13 cellular contexts compared by ENCODE assay signal in the genomic region with DNA sequence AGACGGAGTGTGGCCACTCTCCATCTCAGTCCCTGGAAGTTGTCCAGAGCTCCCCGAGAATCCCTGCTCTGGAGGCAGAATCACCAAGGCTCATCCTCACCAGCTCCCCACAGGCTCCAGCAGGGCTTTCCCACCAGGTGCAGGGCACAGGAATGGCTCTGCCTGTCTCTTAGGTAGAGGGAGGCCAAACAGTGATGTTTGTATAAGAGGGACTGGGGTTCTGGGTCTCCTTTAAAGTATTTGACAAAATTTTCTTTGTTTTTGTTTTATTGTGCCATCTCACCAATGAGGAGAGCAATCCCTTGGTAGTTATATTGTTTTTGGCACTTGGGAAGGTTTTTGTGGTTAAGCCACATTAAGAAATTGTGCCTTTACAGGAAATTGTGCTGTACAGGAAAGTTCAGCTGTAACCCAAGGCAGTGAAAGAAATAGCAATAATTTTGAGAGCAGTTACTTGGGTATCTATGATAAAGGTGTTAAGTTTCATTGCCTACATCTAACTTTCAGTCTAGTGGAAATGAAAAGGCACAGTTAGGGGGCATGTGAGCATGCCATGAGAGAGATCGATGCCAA.
DNase-seq lines count a peak whose midpoint lies in the region; ATAC-seq and TF ChIP-seq lines count a peak whose summit lies in the region.
"Had no signal": no experiment of that assay in that cellular context is flagged by ENCODE, and none has a peak within 500 bp of the region (broad histone marks: within the 10 kb centered on the region; RNA-seq: fewer than 3 reads in every experiment).

No MANE protein-coding gene starts in this region.

- peak overlapping the region; percentile 53 for H3K27ac ChIP-seq in CD4-positive, alpha-beta T cell (ENCODE audit: low read depth, low read length)
- no peak overlapping the region for H3K27ac ChIP-seq in tibial artery
- H3K27ac ChIP-seq: psoas muscle had no signal

- POLR2A ChIA-PET in CD4-positive, alpha-beta T cell (lab: Charles Lee), result interaction anchor here (1.4 to 2.3 kb wide), 3 partner anchors 14 to 336 kb away, joined by 3 to 13 read pairs (median 3); no protein-coding TSS in a partner anchor

- no peaks in the 10 kb centered on the region for H3K9me3 ChIP-seq in CD4-positive, alpha-beta T cell (ENCODE audit: control insufficient read depth, low read length)
- no peaks in the 10 kb centered on the region for H3K9me3 ChIP-seq in tibial artery
- H3K9me3 ChIP-seq: HAP-1, psoas muscle had no signal

- no peaks in the 10 kb centered on the region for H3K9me3 Mint-ChIP-seq in CD4-positive, alpha-beta T cell
- H3K9me3 Mint-ChIP-seq in activated T-helper 2 cell treated with anti-CD3 and anti-CD28 coated beads, Interferon-gamma antibody, Interleukin-2, Interleukin-4, amounts not matched to agents 10 μg/mL and 5 μg/mL and 100 μg/mL, durations not matched to agents 14 hours and 24 hours and 36 hours, result no peaks in the 10 kb centered on the region

- H3K4me1 ChIP-seq in tibial artery, result peaks cover 0 to 4% (median 0%) of the 10 kb centered on the region in 4 donors
- H3K4me1 ChIP-seq: HAP-1 had no signal

- intact Hi-C loops in CD4-positive, alpha-beta T cell (cut with DNase I, micrococcal nuclease), result loop anchor here in 1 of 2 experiments (2.0 kb wide), 1 partner anchor 14 kb away; no protein-coding TSS in a partner anchor
- intact Hi-C loops in activated T-helper 2 cell treated with anti-CD3 and anti-CD28 coated beads, Interferon-gamma antibody, Interleukin-2, Interleukin-4, amounts not matched to agents 10 μg/mL and 5 μg/mL and 100 μg/mL, durations not matched to agents 14 hours and 24 hours and 36 hours (cut with micrococcal nuclease), result no loop called here
- intact Hi-C loops in tibial artery (cut with DNase I; ENCODE audit: low total_unique reads), result no loop called here

- no peaks in the 10 kb centered on the region for H3K27me3 ChIP-seq in CD4-positive, alpha-beta T cell (ENCODE audit: control insufficient read depth, insufficient read depth, low read length)
- no peaks in the 10 kb centered on the region for H3K27me3 ChIP-seq in tibial artery

- DNase-seq in CD4-positive, alpha-beta T cell, result no peak
- DNase-seq in H4 (ENCODE audit: low spot score), result peak; percentile 50
- DNase-seq in activated T-helper 2 cell treated with anti-CD3 and anti-CD28 coated beads, Interferon-gamma antibody, Interleukin-2, Interleukin-4, amounts not matched to agents 10 μg/mL and 5 μg/mL and 100 μg/mL, durations not matched to agents 14 hours and 24 hours and 36 hours (ENCODE audit: low spot score), result no peak
- peak; percentile 51 for DNase-seq in myocyte (ENCODE audit: low read depth)
- DNase-seq in putamen (ENCODE audit: low spot score), result no peak
- DNase-seq in NCI-H1436 (lab: John Stamatoyannopoulos, UW), result no peak
- DNase-seq in tibial artery, result no peak
- DNase-seq: DMS153; NCI-H2029 treated with DMSO at 0.1 percent for 48 hours; NK-92 treated with Interleukin-12 subunit alpha and Interleukin-12 subunit beta, amount 100 ng/mL, for 24 hours; psoas muscle; stimulated activated CD4-positive, alpha-beta T cell treated with anti-CD3 and anti-CD28 coated beads, Interleukin-4, amount 100 ng/mL, for 24 hours had no signal

- TF ChIP-seq CTCF in CD4-positive, alpha-beta T cell (IDR thresholded peaks at IDR 0.05), result no peak
- no peak for TF ChIP-seq CTCF in tibial artery (IDR thresholded peaks at IDR 0.05)

- H3K4me3 Mint-ChIP-seq in CD4-positive, alpha-beta T cell, result peak overlapping the region; percentile 76
- no peak overlapping the region for H3K4me3 Mint-ChIP-seq in activated T-helper 2 cell treated with anti-CD3 and anti-CD28 coated beads, Interferon-gamma antibody, Interleukin-2, Interleukin-4, amounts not matched to agents 10 μg/mL and 5 μg/mL and 100 μg/mL, durations not matched to agents 14 hours and 24 hours and 36 hours (ENCODE audit: low read depth)

- no peaks in the 10 kb centered on the region for H3K27me3 Mint-ChIP-seq in CD4-positive, alpha-beta T cell
- H3K27me3 Mint-ChIP-seq in activated T-helper 2 cell treated with anti-CD3 and anti-CD28 coated beads, Interferon-gamma antibody, Interleukin-2, Interleukin-4, amounts not matched to agents 10 μg/mL and 5 μg/mL and 100 μg/mL, durations not matched to agents 14 hours and 24 hours and 36 hours (ENCODE audit: low read depth), result no peaks in the 10 kb centered on the region

- ATAC-seq in CD4-positive, alpha-beta T cell (ENCODE audit: poor library complexity), result peak; percentile 43
- ATAC-seq: psoas muscle had no signal

- H3K27ac Mint-ChIP-seq in CD4-positive, alpha-beta T cell, result peak overlapping the region; percentile 91
- peak overlapping the region; percentile 7 for H3K27ac Mint-ChIP-seq in activated T-helper 2 cell treated with anti-CD3 and anti-CD28 coated beads, Interferon-gamma antibody, Interleukin-2, Interleukin-4, amounts not matched to agents 10 μg/mL and 5 μg/mL and 100 μg/mL, durations not matched to agents 14 hours and 24 hours and 36 hours

- no peaks in the 10 kb centered on the region for H3K36me3 ChIP-seq in tibial artery
- H3K36me3 ChIP-seq: HAP-1 had no signal

- CTCF ChIA-PET in CD4-positive, alpha-beta T cell (lab: Charles Lee), result interaction anchor here (1.0 to 4.5 kb wide), 3 partner anchors 10 to 24 kb away, joined by 3 to 46 read pairs (median 4); no protein-coding TSS in a partner anchor

- no peaks in the 10 kb centered on the region for H3K36me3 Mint-ChIP-seq in CD4-positive, alpha-beta T cell (ENCODE audit: low read depth)
- H3K36me3 Mint-ChIP-seq in activated T-helper 2 cell treated with anti-CD3 and anti-CD28 coated beads, Interferon-gamma antibody, Interleukin-2, Interleukin-4, amounts not matched to agents 10 μg/mL and 5 μg/mL and 100 μg/mL, durations not matched to agents 14 hours and 24 hours and 36 hours (ENCODE audit: low read depth), result no peaks in the 10 kb centered on the region

- H3K4me3 ChIP-seq in tibial artery, result no peak overlapping the region
- H3K4me3 ChIP-seq: HAP-1, psoas muscle had no signal

- peaks cover 89% of the 10 kb centered on the region for H3K4me1 Mint-ChIP-seq in CD4-positive, alpha-beta T cell (ENCODE audit: low read depth)
- H3K4me1 Mint-ChIP-seq in activated T-helper 2 cell treated with anti-CD3 and anti-CD28 coated beads, Interferon-gamma antibody, Interleukin-2, Interleukin-4, amounts not matched to agents 10 μg/mL and 5 μg/mL and 100 μg/mL, durations not matched to agents 14 hours and 24 hours and 36 hours (ENCODE audit: low read depth), result peaks cover 24% of the 10 kb centered on the region

Comparison
In these comparisons a context has a peak if more than half of its experiments do, and no peak if none do; other contexts are left out.
1. DNase-seq: peak in H4 (single experiment) and myocyte (single experiment); none in CD4-positive, alpha-beta T cell (0 of 10), activated T-helper 2 cell treated with anti-CD3 and anti-CD28 coated beads, Interferon-gamma antibody, Interleukin-2, Interleukin-4, amounts not matched to agents 10 μg/mL and 5 μg/mL and 100 μg/mL, durations not matched to agents 14 hours and 24 hours and 36 hours (single experiment), putamen (single experiment), NCI-H1436 (single experiment) and tibial artery (0 of 2).